Comparison of ENCODE assay signal across 18 cellular contexts in genomic region chr3:38828681-38829080, GRCh38. TPM values are rescaled to one million over a fixed set of nuclear protein-coding genes. Genes with fewer than 3 reads are reported as not detected.
"Had no signal": no experiment of that assay in that cellular context is flagged by ENCODE, and none has a peak within 500 bp of the region (broad histone marks: within the 10 kb centered on the region; RNA-seq: fewer than 3 reads in every experiment).

No MANE protein-coding gene starts in this region.

- H3K9me3 Mint-ChIP-seq: activated naive CD4-positive, alpha-beta T cell treated with anti-CD3 and anti-CD28 coated beads, Interleukin-2, amount 50 U/mL, for 72 hours; endodermal cell; immature natural killer cell; natural killer cell had no signal

- H3K27ac Mint-ChIP-seq: endodermal cell, immature natural killer cell, natural killer cell had no signal

- H3K9me3 ChIP-seq: colonic mucosa, heart right ventricle, thyroid gland had no signal

- H2AFZ ChIP-seq: parathyroid adenoma had no signal

- H3K4me3 Mint-ChIP-seq: endodermal cell, immature natural killer cell, natural killer cell had no signal

- H3K27me3 ChIP-seq: colonic mucosa, heart right ventricle, thyroid gland had no signal

- H3K4me3 ChIP-seq: colonic mucosa, heart right ventricle, thyroid gland had no signal

- H3K36me3 Mint-ChIP-seq: activated naive CD4-positive, alpha-beta T cell treated with anti-CD3 and anti-CD28 coated beads, Interleukin-2, amount 50 U/mL, for 72 hours; immature natural killer cell; natural killer cell had no signal

- H3K9ac ChIP-seq: parathyroid adenoma had no signal

- H3K4me1 ChIP-seq: colonic mucosa, parathyroid adenoma, thyroid gland had no signal

- DNase-seq: activated CD4-positive, alpha-beta T cell treated with anti-CD3 and anti-CD28 coated beads, Interleukin-2, amount 50 U/mL, for 4 hours; activated gamma-delta T cell; central memory CD4-positive, alpha-beta T cell; colonic mucosa; endodermal cell; erythroblast; heart right ventricle; immature natural killer cell; mesendoderm; natural killer cell; stimulated activated CD8-positive, alpha-beta memory T cell treated with anti-CD3 and anti-CD28 coated beads, Interleukin-4, amount 100 ng/mL, for 48 hours; stimulated activated naive CD4-positive, alpha-beta T cell; T-helper 2 cell; thyroid gland had no signal

- H3K79me2 ChIP-seq: parathyroid adenoma had no signal

- H3K4me1 Mint-ChIP-seq: endodermal cell, natural killer cell had no signal

- H3K36me3 ChIP-seq: colonic mucosa, heart right ventricle, thyroid gland had no signal

- H3K27ac ChIP-seq: colonic mucosa, parathyroid adenoma, thyroid gland had no signal

RNA-seq across cellular contexts. Expression of gene SCN10A, which starts 12.7 kb away (rescaled TPM):
- total RNA-seq: activated naive CD4-positive, alpha-beta T cell treated with anti-CD3 and anti-CD28 coated beads, Interleukin-2, amount 50 U/mL, for 72 hours; colonic mucosa; endodermal cell; natural killer cell; sciatic nerve; thyroid gland; ureter had no signal
- polyA plus RNA-seq: immature natural killer cell had no signal
